18 cellular contexts compared by ENCODE assay signal in genomic region chr2:219650426-219651248, GRCh38. TPM values are rescaled to one million over a fixed set of nuclear protein-coding genes. Genes with fewer than 3 reads are reported as not detected.
DNase-seq lines count a peak whose midpoint lies in the region; ATAC-seq and TF ChIP-seq lines count a peak whose summit lies in the region.
"Had no signal": no experiment of that assay in that cellular context is flagged by ENCODE, and none has a peak within 500 bp of the region (broad histone marks: within the 10 kb centered on the region; RNA-seq: fewer than 3 reads in every experiment).

No MANE protein-coding gene starts in this region.

- H3K9me3 ChIP-seq in BLaER1 = peaks cover 5% of the 10 kb centered on the region; the same call in 1 of the 2 replicates
- H3K9me3 ChIP-seq: SJCRH30 had no signal

- H3K4me3 ChIP-seq in BLaER1 = no peak overlapping the region
- H3K4me3 ChIP-seq: GM12878, SJCRH30 had no signal

- no peaks in the 10 kb centered on the region for H4K20me1 ChIP-seq in BLaER1

- ATAC-seq in GM21786 (IDR thresholded peaks at IDR 0.05; ENCODE audit: unreplicated experiment) (peak; percentile 53), WTC11 (0 out of 2 replicates have a peak, but pooled peaks have one; percentile 29), GM19397 (IDR thresholded peaks at IDR 0.05; ENCODE audit: unreplicated experiment) (no peak), GM18502 (IDR thresholded peaks at IDR 0.05; ENCODE audit: poor library complexity, unreplicated experiment) (no peak)
- ATAC-seq: GM12878 had no signal

- H3K4me1 ChIP-seq in BLaER1 = peaks cover 11% of the 10 kb centered on the region

- H3K27ac ChIP-seq in BLaER1 = no peak overlapping the region
- H3K27ac ChIP-seq: SJCRH30 had no signal

- H3K27me3 ChIP-seq in BLaER1 = no peaks in the 10 kb centered on the region
- H3K27me3 ChIP-seq: SJCRH30 had no signal

- H3K36me3 ChIP-seq in BLaER1 = no peaks in the 10 kb centered on the region
- H3K36me3 ChIP-seq: SJCRH30 had no signal

- POLR2A ChIA-PET in WTC11 (lab: Charles Lee) = no interaction called here

- no peaks in the 10 kb centered on the region; the same call in 1 of the 2 replicates for H3K9me3 Mint-ChIP-seq in WTC11

- CTCF ChIA-PET in WTC11 (lab: Charles Lee) = interaction anchor here (0.6 to 3.2 kb wide), 4 partner anchors 8 to 187 kb away, joined by 3 to 17 read pairs (median 5); no protein-coding TSS in a partner anchor

- TF ChIP-seq CTCF in WTC11 (IDR thresholded peaks at IDR 0.05) = no peak

- H3K4me3 Mint-ChIP-seq in WTC11 = no peak overlapping the region
- H3K4me3 Mint-ChIP-seq: CD8-positive, alpha-beta memory T cell; IgD-negative memory B cell had no signal

- no peak overlapping the region for H3K9ac ChIP-seq in BLaER1

- H3K4me2 ChIP-seq in BLaER1 = peak overlapping the region; percentile 71

- H3K4me1 Mint-ChIP-seq in WTC11 = peaks cover 5% of the 10 kb centered on the region
- H3K4me1 Mint-ChIP-seq: CD8-positive, alpha-beta memory T cell; IgD-negative memory B cell had no signal

- DNase-seq in WTC11 (ENCODE audit: low spot score) = no peak
- DNase-seq in myocyte (ENCODE audit: low read depth) = peak; percentile 32
- DNase-seq in NCI-H1417 (lab: John Stamatoyannopoulos, UW) = no peak
- no peak for DNase-seq in RPMI8226
- DNase-seq: CD8-positive, alpha-beta memory T cell; DMS 273 treated with DMSO at 0.1 percent for 48 hours; GDM1; NCI-H187 treated with DMSO at 0.1 percent for 48 hours; NCI-H69; NK-92 treated with Interleukin-12 subunit alpha and Interleukin-12 subunit beta, amount 100 ng/mL, for 24 hours; SJCRH30 had no signal

- H3K27ac Mint-ChIP-seq in WTC11 = no peak overlapping the region
- H3K27ac Mint-ChIP-seq: CD8-positive, alpha-beta memory T cell; IgD-negative memory B cell had no signal

- no peaks in the 10 kb centered on the region; the same call in 1 of the 2 replicates for H3K27me3 Mint-ChIP-seq in WTC11 (ENCODE audit: low read depth)

- H3K36me3 Mint-ChIP-seq in WTC11 = no peaks in the 10 kb centered on the region
- H3K36me3 Mint-ChIP-seq: CD8-positive, alpha-beta memory T cell had no signal

TF ChIP-seq in WTC11, 78 proteins besides CTCF, POLR2A, EP300 and RAD21 (continues in another document):
- TF ChIP-seq PREB (CRISPR knock-in tag; IDR thresholded peaks at IDR 0.05; ENCODE audit: borderline replicate concordance) (no peak), ETV6 (CRISPR knock-in tag; IDR thresholded peaks at IDR 0.05) (no peak), JUN (CRISPR knock-in tag; IDR thresholded peaks at IDR 0.05) (no peak), FOXP4 (CRISPR knock-in tag; IDR thresholded peaks at IDR 0.05) (no peak), MXD4 (CRISPR knock-in tag; IDR thresholded peaks at IDR 0.05; ENCODE audit: borderline replicate concordance) (no peak), HMGA2 (CRISPR knock-in tag; IDR thresholded peaks at IDR 0.05) (no peak), NR1H2 (CRISPR knock-in tag; IDR thresholded peaks at IDR 0.05) (no peak), TEAD4 (CRISPR knock-in tag; IDR thresholded peaks at IDR 0.05) (no peak), ZNF532 (CRISPR knock-in tag; IDR thresholded peaks at IDR 0.05; ENCODE audit: borderline replicate concordance) (no peak)
- TF ChIP-seq, protein P1, sequence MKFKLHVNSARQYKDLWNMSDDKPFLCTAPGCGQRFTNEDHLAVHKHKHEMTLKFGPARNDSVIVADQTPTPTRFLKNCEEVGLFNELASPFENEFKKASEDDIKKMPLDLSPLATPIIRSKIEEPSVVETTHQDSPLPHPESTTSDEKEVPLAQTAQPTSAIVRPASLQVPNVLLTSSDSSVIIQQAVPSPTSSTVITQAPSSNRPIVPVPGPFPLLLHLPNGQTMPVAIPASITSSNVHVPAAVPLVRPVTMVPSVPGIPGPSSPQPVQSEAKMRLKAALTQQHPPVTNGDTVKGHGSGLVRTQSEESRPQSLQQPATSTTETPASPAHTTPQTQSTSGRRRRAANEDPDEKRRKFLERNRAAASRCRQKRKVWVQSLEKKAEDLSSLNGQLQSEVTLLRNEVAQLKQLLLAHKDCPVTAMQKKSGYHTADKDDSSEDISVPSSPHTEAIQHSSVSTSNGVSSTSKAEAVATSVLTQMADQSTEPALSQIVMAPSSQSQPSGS (CRISPR knock-in tag; IDR thresholded peaks at IDR 0.05; ENCODE audit: borderline replicate concordance, low read depth) = no peak
- TF ChIP-seq, protein P2, sequence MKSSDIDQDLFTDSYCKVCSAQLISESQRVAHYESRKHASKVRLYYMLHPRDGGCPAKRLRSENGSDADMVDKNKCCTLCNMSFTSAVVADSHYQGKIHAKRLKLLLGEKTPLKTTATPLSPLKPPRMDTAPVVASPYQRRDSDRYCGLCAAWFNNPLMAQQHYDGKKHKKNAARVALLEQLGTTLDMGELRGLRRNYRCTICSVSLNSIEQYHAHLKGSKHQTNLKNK (CRISPR knock-in tag; IDR thresholded peaks at IDR 0.05) = no peak

RNA-seq across cellular contexts. Expression of gene SLC4A3, which starts 23.2 kb away (rescaled TPM):
- total RNA-seq in WTC11 (2021) (7.8 to 9.9 TPM (median 8.7 TPM) in 3 replicates), myocyte (4.3 and 7.0 TPM in 2 replicates)
- 9.1 TPM for polyA plus RNA-seq in myocyte (2012)
- total RNA-seq: GM12878, OCI-LY7 had no signal
- polyA plus RNA-seq: CD8-positive, alpha-beta memory T cell; IgD-negative memory B cell had no signal

RNA-seq across cellular contexts. Expression of gene STK11IP, which starts 53.0 kb away (rescaled TPM):
- total RNA-seq in WTC11 (2021) (31.3 to 39.9 TPM (median 31.9 TPM) in 3 replicates), myocyte (13.0 and 14.7 TPM in 2 replicates)
- 22.2 TPM for polyA plus RNA-seq in myocyte (2012)

Comparison
In these comparisons a context has a peak if more than half of its experiments do, and no peak if none do; other contexts are left out.
1. ATAC-seq: peak in GM21786 (single experiment) and WTC11 (single experiment); none in GM19397 (single experiment) and GM18502 (single experiment).